Comparison of ENCODE assay signal across 1 cellular context in the genomic region with DNA sequence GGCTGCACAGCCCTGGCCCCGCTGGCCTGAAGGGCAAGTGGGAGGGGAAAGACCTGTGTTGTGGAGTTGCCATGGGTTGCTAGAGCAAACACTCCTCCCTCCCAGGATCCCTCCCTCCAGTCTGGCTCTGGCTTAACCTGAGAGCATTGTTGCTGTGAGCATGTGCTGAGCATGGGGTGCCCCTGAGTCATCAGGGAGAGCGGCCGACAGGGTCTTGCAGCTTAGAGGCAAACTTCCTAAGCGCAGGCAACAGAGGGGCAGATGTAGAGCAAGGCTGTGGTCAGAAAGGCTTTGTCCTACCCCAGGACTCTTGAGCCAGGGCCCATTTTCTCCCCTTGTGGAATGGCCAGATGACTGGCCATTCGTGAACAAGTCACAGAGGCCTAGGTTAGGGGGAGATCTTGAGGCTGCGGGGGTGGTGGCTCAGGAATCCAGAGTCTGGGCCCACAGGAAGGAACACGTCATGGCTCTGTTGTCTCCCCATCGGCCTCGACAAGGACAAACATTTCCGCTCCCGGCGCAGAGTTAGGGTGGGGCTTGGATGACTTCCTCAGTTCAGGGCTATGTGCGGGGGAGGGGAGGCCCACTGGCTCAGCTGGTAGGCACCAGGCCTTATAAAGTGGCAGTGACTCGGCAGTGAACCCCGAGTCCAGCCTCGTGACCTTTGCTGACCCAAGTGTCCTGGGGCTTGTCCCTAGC.
A peak's percentile ranks its signal among the peaks of the same experiment; 100 is the strongest.
TF ChIP-seq lines count a peak whose summit lies in the region.

No MANE protein-coding gene starts in this region.

TF ChIP-seq in K562, 482 proteins besides CTCF, POLR2A, EP300 and RAD21 (continued from another document):
- TF ChIP-seq, protein P1, sequence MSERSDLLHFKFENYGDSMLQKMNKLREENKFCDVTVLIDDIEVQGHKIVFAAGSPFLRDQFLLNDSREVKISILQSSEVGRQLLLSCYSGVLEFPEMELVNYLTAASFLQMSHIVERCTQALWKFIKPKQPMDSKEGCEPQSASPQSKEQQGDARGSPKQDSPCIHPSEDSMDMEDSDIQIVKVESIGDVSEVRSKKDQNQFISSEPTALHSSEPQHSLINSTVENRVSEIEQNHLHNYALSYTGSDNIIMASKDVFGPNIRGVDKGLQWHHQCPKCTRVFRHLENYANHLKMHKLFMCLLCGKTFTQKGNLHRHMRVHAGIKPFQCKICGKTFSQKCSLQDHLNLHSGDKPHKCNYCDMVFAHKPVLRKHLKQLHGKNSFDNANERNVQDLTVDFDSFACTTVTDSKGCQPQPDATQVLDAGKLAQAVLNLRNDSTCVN (CRISPR knock-in tag; IDR thresholded peaks at IDR 0.05): no peak; the same call in none of the 2 replicates
- TF ChIP-seq ZNF24 (IDR thresholded peaks at IDR 0.05) (peak; percentile 88), CSDE1 (IDR thresholded peaks at IDR 0.05) (peak in 1 of 2 experiments; percentile 85; a peak in 2 of 4 replicates), ZC3H4 (CRISPR knock-in tag; IDR thresholded peaks at IDR 0.05; ENCODE audit: borderline replicate concordance) (no peak; the same call in 1 of the 2 replicates), KLF1 (tag; IDR thresholded peaks at IDR 0.05) (peak; percentile 81), SPI1 (IDR thresholded peaks at IDR 0.05; ENCODE audit: borderline replicate concordance, low read depth, low read length) (peak; percentile 94), PHTF2 (CRISPR knock-in tag; IDR thresholded peaks at IDR 0.05) (no peak), ATF7 (IDR thresholded peaks at IDR 0.05) (peak; percentile 96)
- TF ChIP-seq, protein P2, sequence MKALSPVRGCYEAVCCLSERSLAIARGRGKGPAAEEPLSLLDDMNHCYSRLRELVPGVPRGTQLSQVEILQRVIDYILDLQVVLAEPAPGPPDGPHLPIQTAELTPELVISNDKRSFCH (CRISPR knock-in tag; IDR thresholded peaks at IDR 0.05): no peak
- TF ChIP-seq, protein P2 (tag; IDR thresholded peaks at IDR 0.05): peak; percentile 95
- TF ChIP-seq, protein P3, sequence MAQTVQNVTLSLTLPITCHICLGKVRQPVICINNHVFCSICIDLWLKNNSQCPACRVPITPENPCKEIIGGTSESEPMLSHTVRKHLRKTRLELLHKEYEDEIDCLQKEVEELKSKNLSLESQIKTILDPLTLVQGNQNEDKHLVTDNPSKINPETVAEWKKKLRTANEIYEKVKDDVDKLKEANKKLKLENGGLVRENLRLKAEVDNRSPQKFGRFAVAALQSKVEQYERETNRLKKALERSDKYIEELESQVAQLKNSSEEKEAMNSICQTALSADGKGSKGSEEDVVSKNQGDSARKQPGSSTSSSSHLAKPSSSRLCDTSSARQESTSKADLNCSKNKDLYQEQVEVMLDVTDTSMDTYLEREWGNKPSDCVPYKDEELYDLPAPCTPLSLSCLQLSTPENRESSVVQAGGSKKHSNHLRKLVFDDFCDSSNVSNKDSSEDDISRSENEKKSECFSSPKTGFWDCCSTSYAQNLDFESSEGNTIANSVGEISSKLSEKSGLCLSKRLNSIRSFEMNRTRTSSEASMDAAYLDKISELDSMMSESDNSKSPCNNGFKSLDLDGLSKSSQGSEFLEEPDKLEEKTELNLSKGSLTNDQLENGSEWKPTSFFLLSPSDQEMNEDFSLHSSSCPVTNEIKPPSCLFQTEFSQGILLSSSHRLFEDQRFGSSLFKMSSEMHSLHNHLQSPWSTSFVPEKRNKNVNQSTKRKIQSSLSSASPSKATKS (CRISPR knock-in tag; IDR thresholded peaks at IDR 0.05): no peak
- TF ChIP-seq, protein P4, sequence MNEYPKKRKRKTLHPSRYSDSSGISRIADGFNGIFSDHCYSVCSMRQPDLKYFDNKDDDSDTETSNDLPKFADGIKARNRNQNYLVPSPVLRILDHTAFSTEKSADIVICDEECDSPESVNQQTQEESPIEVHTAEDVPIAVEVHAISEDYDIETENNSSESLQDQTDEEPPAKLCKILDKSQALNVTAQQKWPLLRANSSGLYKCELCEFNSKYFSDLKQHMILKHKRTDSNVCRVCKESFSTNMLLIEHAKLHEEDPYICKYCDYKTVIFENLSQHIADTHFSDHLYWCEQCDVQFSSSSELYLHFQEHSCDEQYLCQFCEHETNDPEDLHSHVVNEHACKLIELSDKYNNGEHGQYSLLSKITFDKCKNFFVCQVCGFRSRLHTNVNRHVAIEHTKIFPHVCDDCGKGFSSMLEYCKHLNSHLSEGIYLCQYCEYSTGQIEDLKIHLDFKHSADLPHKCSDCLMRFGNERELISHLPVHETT (CRISPR knock-in tag; conservative IDR thresholded peaks at IDR 0.05 in 1 of 2, IDR thresholded peaks at IDR 0.05 in 1 of 2): peak in 1 of 2 experiments; percentile 90; a peak in 2 of 4 replicates
